Comparison of ENCODE assay signal across 9 cellular contexts in the genomic region with DNA sequence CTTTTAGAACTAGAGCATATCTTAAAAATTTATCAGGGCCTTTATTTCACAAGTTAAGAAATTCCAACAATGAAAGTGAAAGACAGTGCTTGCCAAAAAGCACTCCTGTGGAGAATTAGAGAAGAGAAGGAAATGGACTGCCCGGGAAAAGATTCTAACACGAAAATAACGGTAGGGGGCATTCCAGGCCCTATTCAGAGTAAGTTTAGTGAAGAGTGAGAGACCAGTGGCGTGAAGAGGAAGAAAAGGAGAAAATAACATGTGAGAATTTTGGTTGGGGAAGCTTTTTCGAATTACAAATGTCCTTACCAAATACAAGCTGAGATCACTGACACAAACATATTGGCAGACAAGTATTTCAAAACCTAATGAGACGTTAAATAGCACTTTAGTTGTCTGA. TPM values are rescaled to one million over a fixed set of nuclear protein-coding genes. Genes with fewer than 3 reads are reported as not detected.
DNase-seq lines count a peak whose midpoint lies in the region; ATAC-seq, FAIRE-seq and TF ChIP-seq lines count a peak whose summit lies in the region.
"Had no signal": no experiment of that assay in that cellular context is flagged by ENCODE, and none has a peak within 500 bp of the region (broad histone marks: within the 10 kb centered on the region; RNA-seq: fewer than 3 reads in every experiment).

No MANE protein-coding gene starts in this region.

- in situ Hi-C loops in HepG2 (cut with HindIII; ENCODE audit: extremely low pct_ligation_motif_present, low pct_unique_long_range_greater_than_20kb): no loop called here

- no peak for ATAC-seq in HepG2

- peak; percentile 25 for TF ChIP-seq CTCF in AG04449 (IDR thresholded peaks at IDR 0.05; ENCODE audit: insufficient read depth, low read length, missing control alignments)
- TF ChIP-seq CTCF in breast epithelium (IDR thresholded peaks at IDR 0.05): peak in 2 of 3 donors; percentile 12 to 22
- TF ChIP-seq CTCF in HepG2 (CRISPR knock-in tag; IDR thresholded peaks at IDR 0.05): no peak
- no peak for TF ChIP-seq CTCF in vagina (IDR thresholded peaks at IDR 0.05)

- intact Hi-C loops in breast epithelium (cut with DNase I; ENCODE audit: low total_unique reads): no loop called here
- intact Hi-C loops in HepG2 (cut with micrococcal nuclease; ENCODE audit: unreplicated experiment): no loop called here
- intact Hi-C loops in vagina (cut with DNase I): no loop called here

- H3K36me3 ChIP-seq in breast epithelium (peaks cover 6% of the 10 kb centered on the region), HepG2 (replicated peaks in 1 of 2; ENCODE audit: control insufficient read depth in 1 of 2, insufficient read depth in 2 of 2, low read length in 2 of 2) (peaks cover 1 to 19% of the 10 kb centered on the region in 2 experiments; a peak in 3 of 5 replicates), SJCRH30 (peaks cover 37% of the 10 kb centered on the region), vagina (peaks cover 5 to 21% of the 10 kb centered on the region in 2 donors)

- H3K4me3 ChIP-seq in AG04449 (ENCODE audit: low read depth, low read length) (no peak overlapping the region), breast epithelium (no peak overlapping the region), HepG2 (replicated peaks in 1 of 3; ENCODE audit: insufficient read depth in 1 of 3, low read depth in 2 of 3, low read length in 3 of 3) (no peak overlapping the region), SJCRH30 (no peak overlapping the region), vagina (no peak overlapping the region)

- CTCF ChIA-PET in AG04449 (lab: Yijun Ruan, JAX) (interaction anchor here (1.1 to 7.4 kb wide), 3 partner anchors 13 to 216 kb away, joined by 3 to 56 read pairs (median 5); no protein-coding TSS in a partner anchor), HepG2 (lab: Yijun Ruan, JAX; ENCODE audit: low intra/inter-chr PET ratio, low total read pairs) (no interaction called here)

- H3K4me1 ChIP-seq in breast epithelium (no peaks in the 10 kb centered on the region), HepG2 (ENCODE audit: insufficient read depth, low read length) (no peaks in the 10 kb centered on the region), SJCRH30 (no peaks in the 10 kb centered on the region), vagina (peaks cover 7% of the 10 kb centered on the region)

- H3K9me3 ChIP-seq in breast epithelium (no peaks in the 10 kb centered on the region), HepG2 (ENCODE audit: low read length) (no peaks in the 10 kb centered on the region), SJCRH30 (replicated peaks) (no peaks in the 10 kb centered on the region), vagina (no peaks in the 10 kb centered on the region)

- no peak for TF ChIP-seq EP300 in HepG2 (IDR thresholded peaks at IDR 0.05; ENCODE audit: low read depth in 2 of 2, low read length in 2 of 2)
- no peak for TF ChIP-seq EP300 in HepG2 (CRISPR knock-in tag; IDR thresholded peaks at IDR 0.05; ENCODE audit: borderline replicate concordance)

- no peak overlapping the region for H2AFZ ChIP-seq in HepG2 (ENCODE audit: low read length)

- H3K4me2 ChIP-seq in HepG2 (ENCODE audit: low read depth, low read length): no peak overlapping the region

- WGBS in HepG2 (ENCODE audit: low lambda C conversion rate): 88% methylated on average over 6 of the region's 6 CpGs

- no peak for TF ChIP-seq RAD21 in HepG2 (CRISPR knock-in tag; IDR thresholded peaks at IDR 0.05)

- TF ChIP-seq POLR2A in breast epithelium (IDR thresholded peaks at IDR 0.05): no peak
- no peak for TF ChIP-seq POLR2A in HepG2 (IDR thresholded peaks at IDR 0.05; ENCODE audit: insufficient read depth in 1 of 2, low read depth in 2 of 2, low read length in 2 of 2)
- no peak for TF ChIP-seq POLR2A in vagina (IDR thresholded peaks at IDR 0.05)

- FAIRE-seq in HTR-8/SVneo (lab: Jason Lieb, UNC) (no peak), HepG2 (lab: Jason Lieb, UNC) (no peak)

- H3K27ac ChIP-seq in breast epithelium (peak overlapping the region; percentile 45 to 54), HepG2 (ENCODE audit: extremely low read length, insufficient read depth, low read length) (no peak overlapping the region), SJCRH30 (no peak overlapping the region), vagina (no peak overlapping the region)

- H3K27me3 ChIP-seq in breast epithelium (no peaks in the 10 kb centered on the region), HepG2 (ENCODE audit: control insufficient read depth in 1 of 2, insufficient read depth in 2 of 2, low read length in 2 of 2) (no peaks in the 10 kb centered on the region), SJCRH30 (no peaks in the 10 kb centered on the region), vagina (no peaks in the 10 kb centered on the region)

- POLR2A ChIA-PET in AG04449 (lab: Yijun Ruan, JAX) (no interaction called here), HepG2 (lab: Yijun Ruan, JAX) (no interaction called here)

- H3K9ac ChIP-seq in HepG2 (ENCODE audit: insufficient read depth, low read depth, low read length): no peak overlapping the region

- DNase-seq in AG04449 (ENCODE audit: low read depth, low spot score): no peak
- DNase-seq in HTR-8/SVneo (ENCODE audit: insufficient read length, low spot score): peak; percentile 36
- no peak for DNase-seq in breast epithelium (ENCODE audit: low spot score in 2 of 2)
- no peak for DNase-seq in HepG2 (ENCODE audit: low spot score)
- no peak for DNase-seq in kidney glomerular epithelial cell (lab: John Stamatoyannopoulos, UW)
- no peak for DNase-seq in SJCRH30
- DNase-seq in vagina (ENCODE audit: extremely low spot score in 2 of 2): no peak
- no peak for DNase-seq in A172 (ENCODE audit: low spot score)
- DNase-seq: NCI-H1436 treated with DMSO at 0.1 percent for 48 hours had no signal

- no TSS peak for BruUV-seq in HepG2 (replicated peaks; lab: Mats Ljungman, UMichigan)

- no peaks in the 10 kb centered on the region for H3K79me2 ChIP-seq in HepG2 (ENCODE audit: insufficient read depth, low read length)

- no peaks in the 10 kb centered on the region; the same call in 1 of the 2 replicates for H4K20me1 ChIP-seq in HepG2 (ENCODE audit: insufficient read depth, low read length)

TF ChIP-seq in HepG2, 621 proteins besides CTCF, POLR2A, EP300 and RAD21:
- TF ChIP-seq ZKSCAN5 (CRISPR knock-in tag; IDR thresholded peaks at IDR 0.05): no peak
- TF ChIP-seq STAG1 (CRISPR knock-in tag; IDR thresholded peaks at IDR 0.05): peak; percentile 29; the same call in 1 of the 2 replicates
- TF ChIP-seq ZNF12 (CRISPR knock-in tag; IDR thresholded peaks at IDR 0.05): no peak
- no peak for TF ChIP-seq GZF1 (CRISPR knock-in tag; IDR thresholded peaks at IDR 0.05)
- TF ChIP-seq BRD4 (CRISPR knock-in tag; IDR thresholded peaks at IDR 0.05): no peak

RNA-seq across cellular contexts. Expression of a gene that starts 38.4 kb away (rescaled TPM):
- total RNA-seq in breast epithelium (10 to 100 TPM; 42.9 to 54.0 (median 52.2) TPM), HepG2 (2016; rRNA removed; fragmentation: Illumina TruSeq; extraction: Trizol) (73.0 and 105 TPM in 2 replicates), vagina (44.7 TPM)
- 20.7 and 28.7 TPM in 2 replicates for total RNA-seq in HepG2 (2016; cell fraction: cytosol; rRNA removed; fragmentation: Illumina TruSeq; extraction: Trizol; ENCODE audit: low read depth)
- 75.9 and 117 TPM in 2 replicates for total RNA-seq in HepG2 (2016; cell fraction: insoluble cytoplasmic fraction; rRNA removed; fragmentation: Illumina TruSeq; extraction: Trizol)
- total RNA-seq in HepG2 (2016; cell fraction: membrane; rRNA removed; fragmentation: Illumina TruSeq; extraction: Trizol): 40.3 and 46.0 TPM in 2 replicates
- total RNA-seq in HepG2 (2016; cell fraction: nucleus; rRNA removed; fragmentation: Illumina TruSeq; extraction: Trizol): 53.9 and 58.5 TPM in 2 replicates
- polyA plus RNA-seq in HepG2 (2011; rRNA removed): 29.5 and 34.7 TPM in 2 replicates
- 33.1 and 35.4 TPM in 2 replicates for polyA plus RNA-seq in HepG2 (2011; cell fraction: cytosol; rRNA removed)
- 17.2 and 19.6 TPM in 2 replicates for polyA plus RNA-seq in HepG2 (2011; cell fraction: nucleus; rRNA removed)
- polyA plus RNA-seq in HepG2 (2012): 66.2 and 93.3 TPM in 2 replicates
- polyA plus RNA-seq in HepG2 (2016; cell fraction: cytosol; fragmentation: Illumina TruSeq; extraction: Trizol; ENCODE audit: low read depth): 25.6 and 27.5 TPM in 2 replicates
- polyA plus RNA-seq in HepG2 (2016; cell fraction: insoluble cytoplasmic fraction; fragmentation: Illumina TruSeq; extraction: Trizol; ENCODE audit: low read depth): 124 and 129 TPM in 2 replicates
- polyA plus RNA-seq in HepG2 (2016; cell fraction: membrane; fragmentation: Illumina TruSeq; extraction: Trizol; ENCODE audit: low read depth): 42.1 and 46.7 TPM in 2 replicates
- 66.9 and 70.6 TPM in 2 replicates for polyA plus RNA-seq in HepG2 (2016; cell fraction: nucleus; fragmentation: Illumina TruSeq; extraction: Trizol; ENCODE audit: insufficient read depth, low read depth)
- 14.6 and 22.5 TPM in 2 replicates for polyA minus RNA-seq in HepG2 (2011; rRNA and poly(A)+ RNA removed; ENCODE audit: low replicate concordance)
- 9.6 and 17.9 TPM in 2 replicates for polyA minus RNA-seq in HepG2 (2011; cell fraction: cytosol; rRNA and poly(A)+ RNA removed)
- 50.9 and 51.7 TPM in 2 replicates for polyA minus RNA-seq in HepG2 (2011; cell fraction: nucleus; rRNA and poly(A)+ RNA removed)
- total RNA-seq in SJCRH30 (2014; rRNA removed; shearing (Covaris generic)): 68.1 and 72.7 TPM in 2 replicates
- total RNA-seq in A172 (2014; rRNA removed; shearing (Covaris generic)): 131 and 170 TPM in 2 replicates

Comparison
In these comparisons a context has a peak if more than half of its experiments do, and no peak if none do; other contexts are left out.
1. CTCF ChIP-seq: peak in AG04449 (single experiment) and breast epithelium (2 of 3); none in HepG2 (single experiment) and vagina (0 of 3).
2. H3K27ac ChIP-seq: peak in breast epithelium (2 of 2); none in HepG2 (single experiment), SJCRH30 (single experiment) and vagina (single experiment).